In genomic region chr18:37779220-37779619, GRCh38 we compare ENCODE assay signal across 26 cellular contexts.
"Had no signal": no experiment of that assay in that cellular context is flagged by ENCODE, and none has a peak within 500 bp of the region (broad histone marks: within the 10 kb centered on the region; RNA-seq: fewer than 3 reads in every experiment).

No MANE protein-coding gene starts in this region.

- H3K27ac Mint-ChIP-seq: activated CD4-positive, alpha-beta memory T cell treated with anti-CD3 and anti-CD28 coated beads for 36 hours; activated CD4-positive, alpha-beta T cell treated with anti-CD3 and anti-CD28 coated beads for 36 hours; activated CD4-positive, alpha-beta T cell treated with anti-CD3 and anti-CD28 coated beads, Interleukin-2, amount 10 ng/mL, durations not matched to agents 24 days and 14 days; activated CD8-positive, alpha-beta memory T cell treated with anti-CD3 and anti-CD28 coated beads, Interleukin-2, amount 10 ng/mL, durations not matched to agents 7 days and 5 days; activated CD8-positive, alpha-beta T cell treated with anti-CD3 and anti-CD28 coated beads, Interleukin-2, amount 10 ng/mL, durations not matched to agents 7 days and 5 days; activated naive CD8-positive, alpha-beta T cell; activated T-cell treated with anti-CD3 and anti-CD28 coated beads, Interleukin-2, amount 50 U/mL, for 72 hours; effector memory CD8-positive, alpha-beta T cell; T-helper 17 cell; T-helper 2 cell treated with Interferon-gamma antibody and Interleukin-4, amounts not matched to agents 5 μg/mL and 100 μg/mL, for 36 hours had no signal

- H3K36me3 Mint-ChIP-seq: activated CD4-positive, alpha-beta memory T cell treated with anti-CD3 and anti-CD28 coated beads for 36 hours; activated CD8-positive, alpha-beta memory T cell treated with anti-CD3 and anti-CD28 coated beads, Interleukin-2, amount 10 ng/mL, durations not matched to agents 7 days and 5 days; activated naive CD8-positive, alpha-beta T cell had no signal

- H3K27me3 ChIP-seq: body of pancreas, foreskin keratinocyte, gastrocnemius medialis, hepatocyte had no signal

- H3K9me3 Mint-ChIP-seq: activated CD4-positive, alpha-beta memory T cell treated with anti-CD3 and anti-CD28 coated beads for 36 hours; activated CD4-positive, alpha-beta T cell treated with anti-CD3 and anti-CD28 coated beads, Interleukin-2, amount 10 ng/mL, durations not matched to agents 24 days and 14 days; activated T-cell treated with anti-CD3 and anti-CD28 coated beads, Interleukin-2, amount 50 U/mL, for 72 hours; T-helper 2 cell treated with Interferon-gamma antibody and Interleukin-4, amounts not matched to agents 5 μg/mL and 100 μg/mL, for 36 hours had no signal

- H3K4me3 Mint-ChIP-seq: activated CD4-positive, alpha-beta memory T cell treated with anti-CD3 and anti-CD28 coated beads for 36 hours; activated CD4-positive, alpha-beta T cell treated with anti-CD3 and anti-CD28 coated beads for 36 hours; activated CD4-positive, alpha-beta T cell treated with anti-CD3 and anti-CD28 coated beads, Interleukin-2, amount 10 ng/mL, durations not matched to agents 24 days and 14 days; activated CD8-positive, alpha-beta memory T cell treated with anti-CD3 and anti-CD28 coated beads, Interleukin-2, amount 10 ng/mL, durations not matched to agents 7 days and 5 days; activated CD8-positive, alpha-beta T cell treated with anti-CD3 and anti-CD28 coated beads, Interleukin-2, amount 10 ng/mL, durations not matched to agents 7 days and 5 days; activated naive CD8-positive, alpha-beta T cell; activated T-cell treated with anti-CD3 and anti-CD28 coated beads, Interleukin-2, amount 50 U/mL, for 72 hours; effector memory CD8-positive, alpha-beta T cell; T-helper 17 cell; T-helper 2 cell treated with Interferon-gamma antibody and Interleukin-4, amounts not matched to agents 5 μg/mL and 100 μg/mL, for 36 hours had no signal

- H3K4me1 Mint-ChIP-seq: activated CD4-positive, alpha-beta T cell treated with anti-CD3 and anti-CD28 coated beads for 36 hours; activated CD4-positive, alpha-beta T cell treated with anti-CD3 and anti-CD28 coated beads, Interleukin-2, amount 10 ng/mL, durations not matched to agents 24 days and 14 days; activated CD8-positive, alpha-beta memory T cell treated with anti-CD3 and anti-CD28 coated beads, Interleukin-2, amount 10 ng/mL, durations not matched to agents 7 days and 5 days; T-helper 17 cell had no signal

- H3K9me3 ChIP-seq: body of pancreas, esophagus muscularis mucosa, gastrocnemius medialis, heart right ventricle had no signal

- H3K36me3 ChIP-seq: esophagus muscularis mucosa, gastrocnemius medialis, heart right ventricle had no signal

- FAIRE-seq: colon had no signal

- DNase-seq: activated CD4-positive, CD25-positive, alpha-beta regulatory T cell; activated CD8-positive, alpha-beta memory T cell treated with anti-CD3 and anti-CD28 coated beads, Interleukin-2, amount 50 U/mL, for 4 hours; activated effector memory CD4-positive, alpha-beta T cell treated with Interleukin-2 at 50 U/mL for 16 hours; activated gamma-delta T cell treated with Interleukin-2 at 50 U/mL for 16 hours; activated naive CD4-positive, alpha-beta T cell treated with anti-CD3 and anti-CD28 coated beads, Interleukin-2, amount 50 U/mL, for 16 hours; activated T-cell treated with anti-CD3 and anti-CD28 coated beads, Interleukin-2, amount 50 U/mL, for 1 hour; amniotic stem cell; cortex of kidney; effector CD4-positive, alpha-beta T cell; effector memory CD8-positive, alpha-beta T cell; gastrocnemius medialis; T-helper 17 cell had no signal

- ATAC-seq: activated CD8-positive, alpha-beta memory T cell treated with anti-CD3 and anti-CD28 coated beads, Interleukin-2, amount 10 ng/mL, durations not matched to agents 7 days and 5 days; activated T-cell treated with anti-CD3 and anti-CD28 coated beads, Interleukin-2, amount 50 U/mL, for 72 hours; effector memory CD8-positive, alpha-beta T cell; gastrocnemius medialis; T-helper 17 cell had no signal

- H3K27me3 Mint-ChIP-seq: activated CD4-positive, alpha-beta T cell treated with anti-CD3 and anti-CD28 coated beads, Interleukin-2, amount 10 ng/mL, durations not matched to agents 24 days and 14 days; activated CD8-positive, alpha-beta memory T cell treated with anti-CD3 and anti-CD28 coated beads, Interleukin-2, amount 10 ng/mL, durations not matched to agents 7 days and 5 days; effector memory CD8-positive, alpha-beta T cell; T-helper 17 cell had no signal

- H3K27ac ChIP-seq: body of pancreas, esophagus muscularis mucosa, foreskin keratinocyte, gastrocnemius medialis, heart right ventricle, hepatocyte had no signal

- H3K4me3 ChIP-seq: body of pancreas, esophagus muscularis mucosa, gastrocnemius medialis, heart right ventricle, hepatocyte had no signal
